ENCODE assay signal across 10 cellular contexts in genomic region chr16:1920727-1921155, GRCh38. TPM values are rescaled to one million over a fixed set of nuclear protein-coding genes. Genes with fewer than 3 reads are reported as not detected.
DNase-seq lines count a peak whose midpoint lies in the region; ATAC-seq and TF ChIP-seq lines count a peak whose summit lies in the region.
"Had no signal": no experiment of that assay in that cellular context is flagged by ENCODE, and none has a peak within 500 bp of the region (broad histone marks: within the 10 kb centered on the region; RNA-seq: fewer than 3 reads in every experiment).

No MANE protein-coding gene starts in this region.

- peak; percentile 53 for ATAC-seq in left colon

- no peak for TF ChIP-seq CTCF in HEK293 (tag by site-specific recombination; IDR thresholded peaks at IDR 0.05)

- intact Hi-C loops in left colon (cut with DNase I, micrococcal nuclease): loop anchor here in 1 of 2 donors (5.0 kb wide), 1 partner anchor 58 kb away; no protein-coding TSS in a partner anchor
- intact Hi-C loops in posterior cingulate gyrus (cut with DNase I): no loop called here

- no peak overlapping the region for H3K27ac ChIP-seq in HEK293 (ENCODE audit: extremely low read depth, low read depth, low read length)

- DNase-seq in COR-L47 (lab: John Stamatoyannopoulos, UW) (peak; percentile 10), SHP77 treated with DMSO at 0.1 percent for 48 hours (lab: John Stamatoyannopoulos, UW) (peak; percentile 24), left colon (peak in 1 of 2 donors; percentile 69), posterior cingulate gyrus (no peak), middle frontal gyrus (ENCODE audit: extremely low spot score, low spot score) (no peak)
- no peak for DNase-seq in effector CD4-positive, alpha-beta T cell
- no peak for DNase-seq in activated CD8-positive, alpha-beta memory T cell treated with anti-CD3 and anti-CD28 coated beads, Interleukin-2, amount 50 U/mL, for 48 hours

- H3K4me3 ChIP-seq in HEK293 (ENCODE audit: low read depth, low read length): no peak overlapping the region

- H3K9me3 ChIP-seq in HEK293 (ENCODE audit: control insufficient read depth, insufficient read depth, low read depth, low read length): no peaks in the 10 kb centered on the region

- POLR2A ChIA-PET in HEK293 (lab: Yijun Ruan, JAX): interaction anchor here (1.0 to 1.2 kb wide), 2 partner anchors 23 to 44 kb away, joined by 3 to 6 read pairs; partner anchors contain the start of gene RPS2

- H3K4me1 ChIP-seq in HEK293 (ENCODE audit: control insufficient read depth, insufficient read depth, low read length): no peaks in the 10 kb centered on the region; the same call in 1 of the 2 replicates

- no peaks in the 10 kb centered on the region for H3K36me3 ChIP-seq in HEK293 (ENCODE audit: control insufficient read depth in 2 of 2, insufficient read depth in 1 of 2, low read length in 2 of 2)

- CTCF ChIA-PET in HEK293 (lab: Yijun Ruan, JAX): interaction anchor here (1.2 kb wide), 1 partner anchor 9 kb away, joined by 7 read pairs; no protein-coding TSS in a partner anchor

TF ChIP-seq in HEK293, 187 proteins besides CTCF, POLR2A, EP300 and RAD21 (continues in another document):
- TF ChIP-seq PRDM1 (tag by site-specific recombination; IDR thresholded peaks at IDR 0.05) (no peak), ZNF433 (tag by site-specific recombination; IDR thresholded peaks at IDR 0.05; ENCODE audit: low read depth) (no peak), ZNF580 (tag by site-specific recombination; IDR thresholded peaks at IDR 0.05) (no peak), REPIN1 (tag by site-specific recombination; IDR thresholded peaks at IDR 0.05; ENCODE audit: low read depth) (no peak), ZNF311 (tag by site-specific recombination; IDR thresholded peaks at IDR 0.05; ENCODE audit: borderline replicate concordance) (no peak), KLF1 (tag by site-specific recombination; IDR thresholded peaks at IDR 0.05) (peak; percentile 48; the same call in 1 of the 2 replicates), BCL11A (tag by site-specific recombination; IDR thresholded peaks at IDR 0.05; ENCODE audit: low read depth) (no peak), ZNF707 (tag by site-specific recombination; IDR thresholded peaks at IDR 0.05) (no peak), KLF7 (tag by site-specific recombination; IDR thresholded peaks at IDR 0.05; ENCODE audit: borderline replicate concordance) (no peak), YY2 (tag by site-specific recombination; IDR thresholded peaks at IDR 0.05) (no peak), AEBP2 (tag by site-specific recombination; IDR thresholded peaks at IDR 0.05; ENCODE audit: borderline replicate concordance) (no peak), ZNF488 (tag by site-specific recombination; IDR thresholded peaks at IDR 0.05) (no peak), ZNF324 (tag by site-specific recombination; IDR thresholded peaks at IDR 0.05) (no peak), ZNF23 (tag by site-specific recombination; IDR thresholded peaks at IDR 0.05; ENCODE audit: borderline replicate concordance) (no peak), ZNF768 (tag by site-specific recombination; IDR thresholded peaks at IDR 0.05) (peak; percentile 17; the same call in 1 of the 2 replicates), ZNF354C (tag by site-specific recombination; IDR thresholded peaks at IDR 0.05; ENCODE audit: borderline replicate concordance, low read depth) (no peak), HOXA7 (CRISPR knock-in tag; IDR thresholded peaks at IDR 0.05; ENCODE audit: borderline replicate concordance) (no peak), ZSCAN5A (tag by site-specific recombination; IDR thresholded peaks at IDR 0.05) (no peak), ZBTB8A (tag by site-specific recombination; IDR thresholded peaks at IDR 0.05) (peak; percentile 47; the same call in 1 of the 2 replicates), ZEB2 (tag by site-specific recombination; IDR thresholded peaks at IDR 0.05) (0 out of 2 replicates have a peak, but pooled peaks have one; percentile 22), ZNF114 (tag by site-specific recombination; IDR thresholded peaks at IDR 0.05) (no peak), ZNF776 (tag by site-specific recombination; IDR thresholded peaks at IDR 0.05; ENCODE audit: borderline replicate concordance) (no peak), ZNF530 (tag by site-specific recombination; IDR thresholded peaks at IDR 0.05; ENCODE audit: low read depth) (no peak), ZNF37A (tag by site-specific recombination; IDR thresholded peaks at IDR 0.05) (no peak), ZBTB17 (tag by site-specific recombination; IDR thresholded peaks at IDR 0.05) (peak; percentile 95), PRDM4 (tag by site-specific recombination; IDR thresholded peaks at IDR 0.05) (no peak), ZNF416 (tag by site-specific recombination; IDR thresholded peaks at IDR 0.05) (no peak), OVOL3 (tag by site-specific recombination; IDR thresholded peaks at IDR 0.05) (no peak), ZNF239 (tag by site-specific recombination; IDR thresholded peaks at IDR 0.05) (no peak), KLF16 (tag by site-specific recombination; IDR thresholded peaks at IDR 0.05) (no peak), ZNF76 (tag by site-specific recombination; IDR thresholded peaks at IDR 0.05; ENCODE audit: borderline replicate concordance, low read depth) (no peak)

RNA-seq across cellular contexts. Expression of gene HS3ST6, which starts 2.5 kb away (rescaled TPM):
- 10 to 100 TPM in 1 of 2 donors, under 1 TPM in 1; 0.31 to 11.8 TPM for total RNA-seq in left colon
- total RNA-seq: dermis microvascular lymphatic vessel endothelial cell, liver had no signal

RNA-seq across cellular contexts. Expression of gene MSRB1, which starts 22.3 kb away (rescaled TPM):
- 10 to 100 TPM; 46.0 to 46.6 TPM for total RNA-seq in left colon

RNA-seq across cellular contexts. Expression of gene RPL3L, which starts 33.7 kb away (rescaled TPM):
- not detected for total RNA-seq in left colon
- total RNA-seq: dermis microvascular lymphatic vessel endothelial cell, liver had no signal

RNA-seq across cellular contexts. Expression of gene NDUFB10, which starts 38.6 kb away (rescaled TPM):
- 100 to 1,000 TPM; 224 to 273 TPM for total RNA-seq in left colon

RNA-seq across cellular contexts. Expression of gene RPS2, which starts 43.9 kb away (rescaled TPM):
- 1,000 to 10,000 TPM; 1,705 to 1,742 TPM for total RNA-seq in left colon

Comparison
In these comparisons a context has a peak if more than half of its experiments do, and no peak if none do; other contexts are left out.
1. DNase-seq: peak in COR-L47 (single experiment) and SHP77 treated with DMSO at 0.1 percent for 48 hours (single experiment); none in posterior cingulate gyrus (0 of 10), effector CD4-positive, alpha-beta T cell (single experiment), activated CD8-positive, alpha-beta memory T cell treated with anti-CD3 and anti-CD28 coated beads, Interleukin-2, amount 50 U/mL, for 48 hours (single experiment) and middle frontal gyrus (single experiment).